In the genomic region with DNA sequence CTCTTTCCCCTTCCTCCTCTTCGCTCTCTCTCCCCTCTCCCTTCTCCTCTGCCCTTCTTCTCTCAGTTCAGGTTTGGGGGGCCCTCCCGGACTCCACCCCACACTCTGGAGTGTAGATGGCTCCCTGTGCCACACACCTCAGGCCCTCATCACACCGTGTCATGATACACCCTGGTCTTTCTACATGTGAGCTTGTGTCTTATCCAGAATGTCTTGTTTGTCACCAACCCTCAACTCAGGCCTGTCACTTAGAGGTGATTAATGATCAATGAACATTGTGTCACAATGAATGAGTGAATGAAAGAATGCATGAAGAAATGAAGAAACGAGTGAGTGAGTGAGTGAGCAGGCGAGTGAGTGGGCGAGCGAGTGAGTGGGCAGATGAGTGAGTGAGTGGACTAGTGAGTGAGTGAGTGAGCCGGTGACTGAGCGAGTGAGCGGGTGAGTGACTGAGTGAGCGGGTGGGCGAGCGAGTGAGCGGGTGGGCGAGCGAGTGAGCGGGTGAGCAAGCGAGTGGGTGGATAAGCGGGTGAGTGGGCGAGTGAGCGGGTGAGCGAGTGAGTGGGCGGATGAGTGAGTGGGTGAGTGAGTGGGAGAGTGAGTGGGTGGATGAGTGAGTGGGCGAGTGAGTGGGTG, we compare ENCODE assay signal across 15 cellular contexts. TPM values are rescaled to one million over a fixed set of nuclear protein-coding genes. Genes with fewer than 3 reads are reported as not detected.
A peak's percentile ranks its signal among the peaks of the same experiment; 100 is the strongest.
DNase-seq lines count a peak whose midpoint lies in the region; ATAC-seq, FAIRE-seq and TF ChIP-seq lines count a peak whose summit lies in the region.
"Had no signal": no experiment of that assay in that cellular context is flagged by ENCODE, and none has a peak within 500 bp of the region (broad histone marks: within the 10 kb centered on the region; RNA-seq: fewer than 3 reads in every experiment).

No MANE protein-coding gene starts in this region.

- no peak overlapping the region for H3K4me2 ChIP-seq in HepG2 (ENCODE audit: low read depth, low read length)

- no peak overlapping the region for H3K9ac ChIP-seq in HepG2 (ENCODE audit: insufficient read depth, low read depth, low read length)
- H3K9ac ChIP-seq in kidney (ENCODE audit: low read length in 2 of 2): no peak overlapping the region

- H3K27ac Mint-ChIP-seq in activated CD4-positive, alpha-beta memory T cell treated with anti-CD3 and anti-CD28 coated beads for 36 hours: peak overlapping the region; percentile 86
- no peak overlapping the region for H3K27ac Mint-ChIP-seq in activated CD4-positive, alpha-beta memory T cell treated with anti-CD3 and anti-CD28 coated beads, Interleukin-2, amount 10 ng/mL, durations not matched to agents 7 days and 5 days
- H3K27ac Mint-ChIP-seq in stimulated activated naive CD8-positive, alpha-beta T cell treated with anti-CD3 and anti-CD28 coated beads, Interleukin-15, Interleukin-2, amounts not matched to agents 100 ng/mL and 50 ng/mL, for 24 hours: peak overlapping the region; percentile 99

- TF ChIP-seq CTCF in HepG2 (CRISPR knock-in tag; IDR thresholded peaks at IDR 0.05) (no peak), kidney (IDR thresholded peaks at IDR 0.05; ENCODE audit: borderline replicate concordance, extremely low read depth, insufficient read depth) (no peak)

- TF ChIP-seq POLR2A in HepG2 (IDR thresholded peaks at IDR 0.05; ENCODE audit: insufficient read depth in 1 of 2, low read depth in 2 of 2, low read length in 2 of 2): no peak

- H3K4me1 ChIP-seq in HepG2 (ENCODE audit: insufficient read depth, low read length) (peaks cover 9% of the 10 kb centered on the region), kidney (ENCODE audit: control insufficient read depth in 1 of 2, insufficient read depth in 1 of 2, low read depth in 1 of 2, low read length in 2 of 2) (peaks cover 0 to 3% of the 10 kb centered on the region in 2 donors)
- H3K4me1 ChIP-seq: psoas muscle had no signal

- no peak overlapping the region for H3K4me3 ChIP-seq in HepG2 (replicated peaks in 1 of 3; ENCODE audit: insufficient read depth in 1 of 3, low read depth in 2 of 3, low read length in 3 of 3)
- H3K4me3 ChIP-seq in kidney (ENCODE audit: low read length in 2 of 2): no peak overlapping the region
- H3K4me3 ChIP-seq: psoas muscle had no signal

- H3K4me1 Mint-ChIP-seq in activated CD4-positive, alpha-beta memory T cell treated with anti-CD3 and anti-CD28 coated beads for 36 hours (ENCODE audit: low read depth): peaks cover 22% of the 10 kb centered on the region
- peaks cover 32% of the 10 kb centered on the region for H3K4me1 Mint-ChIP-seq in activated CD4-positive, alpha-beta memory T cell treated with anti-CD3 and anti-CD28 coated beads, Interleukin-2, amount 10 ng/mL, durations not matched to agents 7 days and 5 days
- H3K4me1 Mint-ChIP-seq in stimulated activated naive CD8-positive, alpha-beta T cell treated with anti-CD3 and anti-CD28 coated beads, Interleukin-15, Interleukin-2, amounts not matched to agents 100 ng/mL and 50 ng/mL, for 24 hours (ENCODE audit: low read depth): peaks cover 42% of the 10 kb centered on the region

- no peak overlapping the region for H2AFZ ChIP-seq in HepG2 (ENCODE audit: low read length)

- FAIRE-seq in HepG2 (lab: Jason Lieb, UNC): no peak
- no peak for FAIRE-seq in kidney (lab: Jason Lieb, UNC)

- no peaks in the 10 kb centered on the region for H3K79me2 ChIP-seq in HepG2 (ENCODE audit: insufficient read depth, low read length)

- H3K4me3 Mint-ChIP-seq in activated CD4-positive, alpha-beta memory T cell treated with anti-CD3 and anti-CD28 coated beads for 36 hours: peak overlapping the region; percentile 64
- no peak overlapping the region for H3K4me3 Mint-ChIP-seq in activated CD4-positive, alpha-beta memory T cell treated with anti-CD3 and anti-CD28 coated beads, Interleukin-2, amount 10 ng/mL, durations not matched to agents 7 days and 5 days
- H3K4me3 Mint-ChIP-seq in stimulated activated naive CD8-positive, alpha-beta T cell treated with anti-CD3 and anti-CD28 coated beads, Interleukin-15, Interleukin-2, amounts not matched to agents 100 ng/mL and 50 ng/mL, for 24 hours: peak overlapping the region; percentile 81

- H3K27me3 ChIP-seq in HepG2 (ENCODE audit: control insufficient read depth in 1 of 2, insufficient read depth in 2 of 2, low read length in 2 of 2): peaks cover 0 to 4% of the 10 kb centered on the region in 2 experiments; a peak in 1 of 5 replicates

- BruUV-seq in HepG2 (replicated peaks; lab: Mats Ljungman, UMichigan): no TSS peak

- intact Hi-C loops in activated CD4-positive, alpha-beta memory T cell treated with anti-CD3 and anti-CD28 coated beads for 36 hours (cut with micrococcal nuclease): no loop called here
- intact Hi-C loops in HepG2 (cut with micrococcal nuclease; ENCODE audit: unreplicated experiment): no loop called here
- intact Hi-C loops in kidney (cut with DNase I): no loop called here

- CTCF ChIA-PET in activated CD4-positive, alpha-beta memory T cell treated with anti-CD3 and anti-CD28 coated beads for 36 hours (lab: Charles Lee): interaction anchor here (0.6 to 1.1 kb wide), 4 partner anchors 10 to 391 kb away, joined by 3 to 4 read pairs (median 3); partner anchors contain the start of gene CAPN1
- CTCF ChIA-PET in activated CD4-positive, alpha-beta memory T cell treated with anti-CD3 and anti-CD28 coated beads, Interleukin-2, amount 10 ng/mL, durations not matched to agents 7 days and 5 days (lab: Charles Lee): interaction anchor here (0.9 kb wide), 1 partner anchor 99 kb away, joined by 4 read pairs; the partner anchor contains the start of gene CDC42EP2
- CTCF ChIA-PET in HepG2 (lab: Yijun Ruan, JAX; ENCODE audit: low intra/inter-chr PET ratio, low total read pairs): no interaction called here

- H3K27me3 Mint-ChIP-seq in activated CD4-positive, alpha-beta memory T cell treated with anti-CD3 and anti-CD28 coated beads for 36 hours: peaks cover 3% of the 10 kb centered on the region
- peaks cover 2% of the 10 kb centered on the region for H3K27me3 Mint-ChIP-seq in activated CD4-positive, alpha-beta memory T cell treated with anti-CD3 and anti-CD28 coated beads, Interleukin-2, amount 10 ng/mL, durations not matched to agents 7 days and 5 days
- H3K27me3 Mint-ChIP-seq in stimulated activated naive CD8-positive, alpha-beta T cell treated with anti-CD3 and anti-CD28 coated beads, Interleukin-15, Interleukin-2, amounts not matched to agents 100 ng/mL and 50 ng/mL, for 24 hours: peaks cover 5% of the 10 kb centered on the region

- H3K27ac ChIP-seq in HepG2 (ENCODE audit: extremely low read length, insufficient read depth, low read length) (no peak overlapping the region), kidney (ENCODE audit: low read depth in 2 of 2, low read length in 2 of 2) (no peak overlapping the region)
- H3K27ac ChIP-seq: psoas muscle had no signal

- TF ChIP-seq EP300 in HepG2 (IDR thresholded peaks at IDR 0.05; ENCODE audit: low read depth in 2 of 2, low read length in 2 of 2) (no peak), HepG2 (CRISPR knock-in tag; IDR thresholded peaks at IDR 0.05; ENCODE audit: borderline replicate concordance) (no peak)

- H3K9me3 ChIP-seq in HepG2 (ENCODE audit: low read length): no peaks in the 10 kb centered on the region
- H3K9me3 ChIP-seq in kidney (ENCODE audit: control insufficient read depth in 1 of 2, low read length in 2 of 2): no peaks in the 10 kb centered on the region
- H3K9me3 ChIP-seq: psoas muscle had no signal

- POLR2A ChIA-PET in activated CD4-positive, alpha-beta memory T cell treated with anti-CD3 and anti-CD28 coated beads for 36 hours (lab: Charles Lee): interaction anchor here (1.1 kb wide), 1 partner anchor 100 kb away, joined by 3 read pairs; no protein-coding TSS in a partner anchor
- POLR2A ChIA-PET in activated CD4-positive, alpha-beta memory T cell treated with anti-CD3 and anti-CD28 coated beads, Interleukin-2, amount 10 ng/mL, durations not matched to agents 7 days and 5 days (lab: Charles Lee): interaction anchor here (1.6 kb wide), 1 partner anchor 46 kb away, joined by 5 read pairs; the partner anchor contains the start of gene POLA2
- POLR2A ChIA-PET in HepG2 (lab: Yijun Ruan, JAX): no interaction called here

- WGBS in HepG2 (ENCODE audit: low lambda C conversion rate): 75% methylated on average over 24 of the region's 24 CpGs

- no peaks in the 10 kb centered on the region for H4K20me1 ChIP-seq in HepG2 (ENCODE audit: insufficient read depth, low read length)

- peak; percentile 65 for DNase-seq in activated CD4-positive, alpha-beta memory T cell treated with anti-CD3 and anti-CD28 coated beads for 36 hours
- no peak for DNase-seq in activated CD4-positive, alpha-beta memory T cell treated with anti-CD3 and anti-CD28 coated beads, Interleukin-2, amount 10 ng/mL, durations not matched to agents 7 days and 5 days
- DNase-seq in activated CD8-positive, alpha-beta memory T cell treated with anti-CD3 and anti-CD28 coated beads, Interleukin-2, amount 50 U/mL, for 4 hours: peak; percentile 30
- DNase-seq in HepG2 (ENCODE audit: low spot score) (no peak), kidney (no peak)
- DNase-seq: central memory CD4-positive, alpha-beta T cell; GDM1; left colon; psoas muscle had no signal

- peaks cover 4% of the 10 kb centered on the region for H3K9me3 Mint-ChIP-seq in activated CD4-positive, alpha-beta memory T cell treated with anti-CD3 and anti-CD28 coated beads for 36 hours
- no peaks in the 10 kb centered on the region for H3K9me3 Mint-ChIP-seq in activated CD4-positive, alpha-beta memory T cell treated with anti-CD3 and anti-CD28 coated beads, Interleukin-2, amount 10 ng/mL, durations not matched to agents 7 days and 5 days
- peaks cover 4% of the 10 kb centered on the region for H3K9me3 Mint-ChIP-seq in stimulated activated naive CD8-positive, alpha-beta T cell treated with anti-CD3 and anti-CD28 coated beads, Interleukin-15, Interleukin-2, amounts not matched to agents 100 ng/mL and 50 ng/mL, for 24 hours

- ATAC-seq in HepG2 (peak; percentile 7; the same call in 2 of the 3 replicates), GM19324 (IDR thresholded peaks at IDR 0.05; ENCODE audit: low FRiP score, unreplicated experiment) (no peak), GM21723 (IDR thresholded peaks at IDR 0.05; ENCODE audit: unreplicated experiment) (no peak)
- ATAC-seq: left colon, psoas muscle had no signal

- no peak for TF ChIP-seq RAD21 in HepG2 (CRISPR knock-in tag; IDR thresholded peaks at IDR 0.05)

- in situ Hi-C loops in HepG2 (cut with HindIII; ENCODE audit: extremely low pct_ligation_motif_present, low pct_unique_long_range_greater_than_20kb): loop anchor here (5.0 kb wide), 1 partner anchor 42 kb away; no protein-coding TSS in a partner anchor

- H3K36me3 ChIP-seq in HepG2 (replicated peaks in 1 of 2; ENCODE audit: control insufficient read depth in 1 of 2, insufficient read depth in 2 of 2, low read length in 2 of 2) (0 out of 5 replicates have a peak, but pooled peaks cover 1 to 4% of the 10 kb centered on the region in 2 experiments), kidney (ENCODE audit: control insufficient read depth in 1 of 2, insufficient read depth in 2 of 2, low read length in 2 of 2) (peaks cover 4 to 10% of the 10 kb centered on the region in 2 donors)

- peaks cover 4% of the 10 kb centered on the region for H3K36me3 Mint-ChIP-seq in activated CD4-positive, alpha-beta memory T cell treated with anti-CD3 and anti-CD28 coated beads for 36 hours
- peaks cover 10% of the 10 kb centered on the region for H3K36me3 Mint-ChIP-seq in activated CD4-positive, alpha-beta memory T cell treated with anti-CD3 and anti-CD28 coated beads, Interleukin-2, amount 10 ng/mL, durations not matched to agents 7 days and 5 days (ENCODE audit: low read depth)
- H3K36me3 Mint-ChIP-seq in stimulated activated naive CD8-positive, alpha-beta T cell treated with anti-CD3 and anti-CD28 coated beads, Interleukin-15, Interleukin-2, amounts not matched to agents 100 ng/mL and 50 ng/mL, for 24 hours (ENCODE audit: low read depth): peaks cover 6% of the 10 kb centered on the region

RNA-seq across cellular contexts. Expression of gene CAPN1, which starts 33.8 kb away (rescaled TPM):
- total RNA-seq in activated CD4-positive, alpha-beta memory T cell treated with anti-CD3 and anti-CD28 coated beads for 36 hours: 100 to 1,000 TPM; 111 to 116 TPM
- 100 to 1,000 TPM; 164 to 167 TPM for total RNA-seq in activated CD4-positive, alpha-beta memory T cell treated with anti-CD3 and anti-CD28 coated beads, Interleukin-2, amount 10 ng/mL, durations not matched to agents 7 days and 5 days
- 51.2 and 57.3 TPM in 2 replicates for total RNA-seq in HepG2 (2016; rRNA removed; fragmentation: Illumina TruSeq; extraction: Trizol)
- total RNA-seq in HepG2 (2016; cell fraction: cytosol; rRNA removed; fragmentation: Illumina TruSeq; extraction: Trizol; ENCODE audit: low read depth): 26.4 and 34.4 TPM in 2 replicates
- total RNA-seq in HepG2 (2016; cell fraction: insoluble cytoplasmic fraction; rRNA removed; fragmentation: Illumina TruSeq; extraction: Trizol): 43.3 and 63.5 TPM in 2 replicates
- 26.6 and 29.7 TPM in 2 replicates for total RNA-seq in HepG2 (2016; cell fraction: membrane; rRNA removed; fragmentation: Illumina TruSeq; extraction: Trizol)
- total RNA-seq in HepG2 (2016; cell fraction: nucleus; rRNA removed; fragmentation: Illumina TruSeq; extraction: Trizol): 37.0 and 44.2 TPM in 2 replicates
- 82.6 and 92.6 TPM in 2 replicates for polyA plus RNA-seq in HepG2 (2011; rRNA removed)
- polyA plus RNA-seq in HepG2 (2011; cell fraction: cytosol; rRNA removed): 23.9 and 34.7 TPM in 2 replicates
- 429 and 543 TPM in 2 replicates for polyA plus RNA-seq in HepG2 (2011; cell fraction: nucleus; rRNA removed)
- 41.7 and 58.1 TPM in 2 replicates for polyA plus RNA-seq in HepG2 (2012)
- 11.8 and 12.0 TPM in 2 replicates for polyA plus RNA-seq in HepG2 (2016; cell fraction: cytosol; fragmentation: Illumina TruSeq; extraction: Trizol; ENCODE audit: low read depth)
- 39.8 and 54.5 TPM in 2 replicates for polyA plus RNA-seq in HepG2 (2016; cell fraction: insoluble cytoplasmic fraction; fragmentation: Illumina TruSeq; extraction: Trizol; ENCODE audit: low read depth)
- 24.4 and 28.3 TPM in 2 replicates for polyA plus RNA-seq in HepG2 (2016; cell fraction: membrane; fragmentation: Illumina TruSeq; extraction: Trizol; ENCODE audit: low read depth)
- 116 and 118 TPM in 2 replicates for polyA plus RNA-seq in HepG2 (2016; cell fraction: nucleus; fragmentation: Illumina TruSeq; extraction: Trizol; ENCODE audit: insufficient read depth, low read depth)
- polyA minus RNA-seq in HepG2 (2011; rRNA and poly(A)+ RNA removed; ENCODE audit: low replicate concordance): 129 and 175 TPM in 2 replicates
- polyA minus RNA-seq in HepG2 (2011; cell fraction: cytosol; rRNA and poly(A)+ RNA removed): 33.2 and 36.8 TPM in 2 replicates
- 47.1 and 54.0 TPM in 2 replicates for polyA minus RNA-seq in HepG2 (2011; cell fraction: nucleus; rRNA and poly(A)+ RNA removed)
- total RNA-seq in kidney: 328 TPM
- 92.5 TPM for polyA plus RNA-seq in kidney (ENCODE audit: insufficient read depth, low read depth, low replicate concordance)

RNA-seq across cellular contexts. Expression of gene SPDYC, which starts 45.5 kb away (rescaled TPM):
- not detected for total RNA-seq in activated CD4-positive, alpha-beta memory T cell treated with anti-CD3 and anti-CD28 coated beads for 36 hours
- total RNA-seq in activated CD4-positive, alpha-beta memory T cell treated with anti-CD3 and anti-CD28 coated beads, Interleukin-2, amount 10 ng/mL, durations not matched to agents 7 days and 5 days: not detected
- 0.15 TPM in 1 of 2 replicates, not detected in the other for total RNA-seq in HepG2 (2016; rRNA removed; fragmentation: Illumina TruSeq; extraction: Trizol)
- not detected in 2 replicates for total RNA-seq in HepG2 (2016; cell fraction: cytosol; rRNA removed; fragmentation: Illumina TruSeq; extraction: Trizol; ENCODE audit: low read depth)
- 0.15 and 0.19 TPM in 2 replicates for total RNA-seq in HepG2 (2016; cell fraction: insoluble cytoplasmic fraction; rRNA removed; fragmentation: Illumina TruSeq; extraction: Trizol)
- not detected in 2 replicates for total RNA-seq in HepG2 (2016; cell fraction: membrane; rRNA removed; fragmentation: Illumina TruSeq; extraction: Trizol)
- total RNA-seq in HepG2 (2016; cell fraction: nucleus; rRNA removed; fragmentation: Illumina TruSeq; extraction: Trizol): not detected in 2 replicates
- polyA plus RNA-seq in HepG2 (2011; rRNA removed): 0.26 and 0.33 TPM in 2 replicates
- 0.18 and 0.28 TPM in 2 replicates for polyA plus RNA-seq in HepG2 (2011; cell fraction: cytosol; rRNA removed)
- 0.42 and 0.71 TPM in 2 replicates for polyA plus RNA-seq in HepG2 (2011; cell fraction: nucleus; rRNA removed)
- polyA plus RNA-seq in HepG2 (2012): 0.39 and 0.44 TPM in 2 replicates
- not detected in 2 replicates for polyA plus RNA-seq in HepG2 (2016; cell fraction: cytosol; fragmentation: Illumina TruSeq; extraction: Trizol; ENCODE audit: low read depth)
- not detected in 2 replicates for polyA plus RNA-seq in HepG2 (2016; cell fraction: insoluble cytoplasmic fraction; fragmentation: Illumina TruSeq; extraction: Trizol; ENCODE audit: low read depth)
- not detected in 2 replicates for polyA plus RNA-seq in HepG2 (2016; cell fraction: membrane; fragmentation: Illumina TruSeq; extraction: Trizol; ENCODE audit: low read depth)
- 0.52 TPM in 1 of 2 replicates, not detected in the other for polyA plus RNA-seq in HepG2 (2016; cell fraction: nucleus; fragmentation: Illumina TruSeq; extraction: Trizol; ENCODE audit: insufficient read depth, low read depth)
- not detected in 2 replicates for polyA minus RNA-seq in HepG2 (2011; rRNA and poly(A)+ RNA removed; ENCODE audit: low replicate concordance)
- 0.59 TPM in 1 of 2 replicates, not detected in the other for polyA minus RNA-seq in HepG2 (2011; cell fraction: cytosol; rRNA and poly(A)+ RNA removed)
- polyA minus RNA-seq in HepG2 (2011; cell fraction: nucleus; rRNA and poly(A)+ RNA removed): not detected in 2 replicates
- total RNA-seq in kidney: not detected
- 0.43 TPM for polyA plus RNA-seq in kidney (ENCODE audit: insufficient read depth, low read depth, low replicate concordance)
- total RNA-seq: HT-29, left colon, psoas muscle, SK-MEL-5 had no signal
- polyA plus RNA-seq: AG04450, psoas muscle had no signal

RNA-seq across cellular contexts. Expression of gene POLA2, which starts 46.2 kb away (rescaled TPM):
- 10 to 100 TPM; 62.9 to 66.9 TPM for total RNA-seq in activated CD4-positive, alpha-beta memory T cell treated with anti-CD3 and anti-CD28 coated beads for 36 hours
- 10 to 100 TPM; 42.0 to 51.1 TPM for total RNA-seq in activated CD4-positive, alpha-beta memory T cell treated with anti-CD3 and anti-CD28 coated beads, Interleukin-2, amount 10 ng/mL, durations not matched to agents 7 days and 5 days
- total RNA-seq in HepG2 (2016; rRNA removed; fragmentation: Illumina TruSeq; extraction: Trizol) (10.7 and 15.6 TPM in 2 replicates), kidney (6.5 TPM)
- total RNA-seq in HepG2 (2016; cell fraction: cytosol; rRNA removed; fragmentation: Illumina TruSeq; extraction: Trizol; ENCODE audit: low read depth): 2.7 and 3.5 TPM in 2 replicates
- 13.9 and 14.3 TPM in 2 replicates for total RNA-seq in HepG2 (2016; cell fraction: insoluble cytoplasmic fraction; rRNA removed; fragmentation: Illumina TruSeq; extraction: Trizol)
- total RNA-seq in HepG2 (2016; cell fraction: membrane; rRNA removed; fragmentation: Illumina TruSeq; extraction: Trizol): 3.6 and 4.5 TPM in 2 replicates
- total RNA-seq in HepG2 (2016; cell fraction: nucleus; rRNA removed; fragmentation: Illumina TruSeq; extraction: Trizol): 17.7 and 18.6 TPM in 2 replicates
- polyA plus RNA-seq in HepG2 (2011; rRNA removed) (9.1 and 9.7 TPM in 2 replicates), kidney (ENCODE audit: insufficient read depth, low read depth, low replicate concordance) (13.6 TPM)
- 6.3 and 8.1 TPM in 2 replicates for polyA plus RNA-seq in HepG2 (2011; cell fraction: cytosol; rRNA removed)
- 8.7 and 12.1 TPM in 2 replicates for polyA plus RNA-seq in HepG2 (2011; cell fraction: nucleus; rRNA removed)
- 3.3 and 4.8 TPM in 2 replicates for polyA plus RNA-seq in HepG2 (2012)
- polyA plus RNA-seq in HepG2 (2016; cell fraction: cytosol; fragmentation: Illumina TruSeq; extraction: Trizol; ENCODE audit: low read depth): 0.57 and 0.88 TPM in 2 replicates
- 18.2 and 18.8 TPM in 2 replicates for polyA plus RNA-seq in HepG2 (2016; cell fraction: insoluble cytoplasmic fraction; fragmentation: Illumina TruSeq; extraction: Trizol; ENCODE audit: low read depth)
- 2.6 and 3.0 TPM in 2 replicates for polyA plus RNA-seq in HepG2 (2016; cell fraction: membrane; fragmentation: Illumina TruSeq; extraction: Trizol; ENCODE audit: low read depth)
- polyA plus RNA-seq in HepG2 (2016; cell fraction: nucleus; fragmentation: Illumina TruSeq; extraction: Trizol; ENCODE audit: insufficient read depth, low read depth): 21.9 and 25.4 TPM in 2 replicates
- polyA minus RNA-seq in HepG2 (2011; rRNA and poly(A)+ RNA removed; ENCODE audit: low replicate concordance): 19.5 and 152 TPM in 2 replicates
- 3.6 and 4.1 TPM in 2 replicates for polyA minus RNA-seq in HepG2 (2011; cell fraction: cytosol; rRNA and poly(A)+ RNA removed)
- 11.4 and 14.9 TPM in 2 replicates for polyA minus RNA-seq in HepG2 (2011; cell fraction: nucleus; rRNA and poly(A)+ RNA removed)

Comparison
In these comparisons a context has a peak if more than half of its experiments do, and no peak if none do; other contexts are left out.
1. DNase-seq: peak in activated CD4-positive, alpha-beta memory T cell treated with anti-CD3 and anti-CD28 coated beads for 36 hours (single experiment) and activated CD8-positive, alpha-beta memory T cell treated with anti-CD3 and anti-CD28 coated beads, Interleukin-2, amount 50 U/mL, for 4 hours (single experiment); none in activated CD4-positive, alpha-beta memory T cell treated with anti-CD3 and anti-CD28 coated beads, Interleukin-2, amount 10 ng/mL, durations not matched to agents 7 days and 5 days (single experiment), HepG2 (single experiment) and kidney (single experiment).